22 cellular contexts compared by ENCODE assay signal in the genomic region with DNA sequence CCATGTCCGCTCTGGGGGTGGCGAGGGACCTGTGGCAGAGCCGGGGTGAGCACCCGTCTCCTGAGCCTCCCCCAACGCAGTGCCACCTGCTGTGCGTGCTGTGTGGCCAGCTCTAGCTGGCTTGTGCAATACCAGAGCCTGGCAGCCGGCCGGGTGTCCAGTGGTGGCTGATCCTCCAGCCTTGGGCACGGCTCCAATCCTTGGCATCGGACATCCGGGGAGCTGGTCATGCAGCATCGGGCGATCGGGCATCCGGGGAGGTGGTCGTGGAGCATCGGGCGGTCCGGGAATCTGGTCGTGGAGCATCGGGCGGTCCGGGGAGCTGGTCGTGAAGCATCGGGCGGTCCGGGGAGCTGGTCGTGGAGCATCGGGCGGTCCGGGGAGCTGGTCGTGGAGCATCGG. TPM values are rescaled to one million over a fixed set of nuclear protein-coding genes. Genes with fewer than 3 reads are reported as not detected.
A peak's percentile ranks its signal among the peaks of the same experiment; 100 is the strongest.
DNase-seq lines count a peak whose midpoint lies in the region; ATAC-seq and TF ChIP-seq lines count a peak whose summit lies in the region.
"Had no signal": no experiment of that assay in that cellular context is flagged by ENCODE, and none has a peak within 500 bp of the region (broad histone marks: within the 10 kb centered on the region; RNA-seq: fewer than 3 reads in every experiment).

No MANE protein-coding gene starts in this region.

- peaks cover 38 to 100% (median 95%) of the 10 kb centered on the region in 10 experiments for H3K4me1 ChIP-seq in BLaER1 treated with 17β-estradiol and CSF1 and Interleukin-3, amounts not matched to agents 10 nM and 100 nM
- H3K4me1 ChIP-seq: neural progenitor cell, SJCRH30 had no signal

- DNase-seq in left cardiac atrium, result peak; percentile 74
- peak; percentile 66 for DNase-seq in sciatic nerve (ENCODE audit: low spot score)
- DNase-seq in T-cell, result no peak
- DNase-seq in stimulated activated CD4-positive, alpha-beta T cell treated with anti-CD3 and anti-CD28 coated beads, Interleukin-15, amount 100 ng/mL, for 24 hours, result no peak
- DNase-seq in stimulated activated CD4-positive, alpha-beta T cell treated with anti-CD3 and anti-CD28 coated beads, Interleukin-4, amount 100 ng/mL, for 1 hour, result no peak
- no peak for DNase-seq in activated T-cell treated with anti-CD3 and anti-CD28 coated beads, Interleukin-2, amount 50 U/mL, for 72 hours
- DNase-seq: activated B cell treated with CpG ODN at 0.5 μM for 24 hours; activated CD8-positive, alpha-beta T cell treated with anti-CD3 and anti-CD28 coated beads, Interleukin-2, amount 10 ng/mL, durations not matched to agents 7 days and 5 days; activated naive CD4-positive, alpha-beta T cell treated with Interleukin-2 at 50 U/mL for 16 hours; activated T-cell treated with anti-CD3 and anti-CD28 coated beads, Interleukin-2, amount 50 U/mL, for 1 hour; caudate nucleus; GF-D8; HFFc6; left colon; NCI-H748 treated with DMSO at 0.1 percent for 48 hours; SJCRH30; stimulated activated naive B cell treated with anti-CD40 and anti-IgM and Interleukin-4, amounts not matched to agents 10 μg/mL and 1 μg/mL and 100 μg/mL, for 72 hours had no signal

- CTCF ChIA-PET in T-cell (lab: Charles Lee), result interaction anchor here (0.6 to 3.0 kb wide), 7 partner anchors 64 to 190 kb away, joined by 3 to 57 read pairs (median 6); no protein-coding TSS in a partner anchor

- POLR2A ChIA-PET in T-cell (lab: Charles Lee), result no interaction called here

- no peak overlapping the region for H3K4me3 ChIP-seq in BLaER1 treated with 17β-estradiol and CSF1 and Interleukin-3, amounts not matched to agents 10 nM and 100 nM
- H3K4me3 ChIP-seq: neural progenitor cell, SJCRH30 had no signal

- peaks cover 23% of the 10 kb centered on the region for H3K36me3 Mint-ChIP-seq in T-cell
- peaks cover 2 to 8% of the 10 kb centered on the region in 2 donors for H3K36me3 Mint-ChIP-seq in activated T-cell treated with anti-CD3 and anti-CD28 coated beads, Interleukin-2, amount 50 U/mL, for 72 hours (ENCODE audit: insufficient read depth in 2 of 2)

- H3K4me3 Mint-ChIP-seq in T-cell, result no peak overlapping the region
- H3K4me3 Mint-ChIP-seq in activated T-cell treated with anti-CD3 and anti-CD28 coated beads, Interleukin-2, amount 50 U/mL, for 72 hours, result no peak overlapping the region
- H3K4me3 Mint-ChIP-seq: activated B cell treated with CpG ODN at 0.5 μM for 24 hours; activated CD8-positive, alpha-beta T cell treated with anti-CD3 and anti-CD28 coated beads, Interleukin-2, amount 10 ng/mL, durations not matched to agents 7 days and 5 days; CD4-positive, alpha-beta T cell; HFFc6; neural progenitor cell; stimulated activated naive B cell treated with anti-CD40 and anti-IgM and Interleukin-4, amounts not matched to agents 10 μg/mL and 1 μg/mL and 100 μg/mL, for 72 hours; T-helper 17 cell had no signal

- no peaks in the 10 kb centered on the region for H3K9me3 Mint-ChIP-seq in T-cell
- H3K9me3 Mint-ChIP-seq in activated T-cell treated with anti-CD3 and anti-CD28 coated beads, Interleukin-2, amount 50 U/mL, for 72 hours, result no peaks in the 10 kb centered on the region
- H3K9me3 Mint-ChIP-seq: activated B cell treated with CpG ODN at 0.5 μM for 24 hours; CD4-positive, alpha-beta T cell; HFFc6; neural progenitor cell; stimulated activated naive B cell treated with anti-CD40 and anti-IgM and Interleukin-4, amounts not matched to agents 10 μg/mL and 1 μg/mL and 100 μg/mL, for 72 hours had no signal

- peaks cover 0 to 51% (median 0%) of the 10 kb centered on the region in 11 experiments; a peak in 7 of 22 replicates for H3K27me3 ChIP-seq in BLaER1 treated with 17β-estradiol and CSF1 and Interleukin-3, amounts not matched to agents 10 nM and 100 nM
- H3K27me3 ChIP-seq: neural progenitor cell, SJCRH30 had no signal

- H3K9me3 ChIP-seq in BLaER1 treated with 17β-estradiol and CSF1 and Interleukin-3, amounts not matched to agents 10 nM and 100 nM (replicated peaks in 1 of 11), result no peaks in the 10 kb centered on the region
- H3K9me3 ChIP-seq: SJCRH30 had no signal

- H4K20me1 ChIP-seq in BLaER1 treated with 17β-estradiol and CSF1 and Interleukin-3, amounts not matched to agents 10 nM and 100 nM, result peaks cover 89 to 100% (median 100%) of the 10 kb centered on the region in 11 experiments

- intact Hi-C loops in left cardiac atrium (cut with DNase I) (loop anchor here in 1 of 2 donors (2.0 kb wide), 1 partner anchor 181 kb away; no protein-coding TSS in a partner anchor), sciatic nerve (cut with DNase I) (no loop called here)

- H3K4me1 Mint-ChIP-seq in T-cell, result peaks cover 14 to 31% (median 19%) of the 10 kb centered on the region in 3 donors
- peaks cover 18% of the 10 kb centered on the region for H3K4me1 Mint-ChIP-seq in activated T-cell treated with anti-CD3 and anti-CD28 coated beads, Interleukin-2, amount 50 U/mL, for 72 hours (ENCODE audit: low read depth)
- H3K4me1 Mint-ChIP-seq: neural progenitor cell had no signal

- ATAC-seq in left cardiac atrium (peak; percentile 12 to 20), sciatic nerve (no peak), T-cell (replicated peaks in 1 of 4) (no peak)
- ATAC-seq in activated T-cell treated with anti-CD3 and anti-CD28 coated beads, Interleukin-2, amount 50 U/mL, for 72 hours (replicated peaks in 1 of 2), result no peak
- ATAC-seq: activated CD8-positive, alpha-beta T cell treated with anti-CD3 and anti-CD28 coated beads, Interleukin-2, amount 10 ng/mL, durations not matched to agents 7 days and 5 days; left colon; stimulated activated naive B cell treated with anti-CD40 and anti-IgM and Interleukin-4, amounts not matched to agents 10 μg/mL and 1 μg/mL and 100 μg/mL, for 72 hours; T-helper 17 cell had no signal

- H3K9ac ChIP-seq in BLaER1 treated with 17β-estradiol and CSF1 and Interleukin-3, amounts not matched to agents 10 nM and 100 nM, result peak overlapping the region in 2 of 11 experiments; percentile 42 to 65; a peak in 1 of 22 replicates
- H3K9ac ChIP-seq: neural progenitor cell had no signal

- H3K27ac Mint-ChIP-seq in T-cell, result no peak overlapping the region
- H3K27ac Mint-ChIP-seq in activated T-cell treated with anti-CD3 and anti-CD28 coated beads, Interleukin-2, amount 50 U/mL, for 72 hours, result no peak overlapping the region
- H3K27ac Mint-ChIP-seq: activated B cell treated with CpG ODN at 0.5 μM for 24 hours; activated CD8-positive, alpha-beta T cell treated with anti-CD3 and anti-CD28 coated beads, Interleukin-2, amount 10 ng/mL, durations not matched to agents 7 days and 5 days; CD4-positive, alpha-beta T cell; HFFc6; neural progenitor cell; stimulated activated naive B cell treated with anti-CD40 and anti-IgM and Interleukin-4, amounts not matched to agents 10 μg/mL and 1 μg/mL and 100 μg/mL, for 72 hours; T-helper 17 cell had no signal

- peaks cover 43 to 89% (median 68%) of the 10 kb centered on the region in 11 experiments for H3K36me3 ChIP-seq in BLaER1 treated with 17β-estradiol and CSF1 and Interleukin-3, amounts not matched to agents 10 nM and 100 nM
- H3K36me3 ChIP-seq: neural progenitor cell had no signal

- H3K27me3 Mint-ChIP-seq in T-cell, result no peaks in the 10 kb centered on the region
- H3K27me3 Mint-ChIP-seq in activated T-cell treated with anti-CD3 and anti-CD28 coated beads, Interleukin-2, amount 50 U/mL, for 72 hours (ENCODE audit: low read depth), result no peaks in the 10 kb centered on the region
- H3K27me3 Mint-ChIP-seq: activated B cell treated with CpG ODN at 0.5 μM for 24 hours; CD4-positive, alpha-beta T cell; stimulated activated naive B cell treated with anti-CD40 and anti-IgM and Interleukin-4, amounts not matched to agents 10 μg/mL and 1 μg/mL and 100 μg/mL, for 72 hours; T-helper 17 cell had no signal

- H3K27ac ChIP-seq in BLaER1 treated with 17β-estradiol and CSF1 and Interleukin-3, amounts not matched to agents 10 nM and 100 nM, result no peak overlapping the region
- peak overlapping the region; percentile 5; the same call in 1 of the 2 replicates for H3K27ac ChIP-seq in VCaP
- H3K27ac ChIP-seq: neural progenitor cell, SJCRH30 had no signal

- TF ChIP-seq CTCF in VCaP (conservative IDR thresholded peaks at IDR 0.05), result no peak

- H3K4me2 ChIP-seq in BLaER1 treated with 17β-estradiol and CSF1 and Interleukin-3, amounts not matched to agents 10 nM and 100 nM, result peak overlapping the region in 8 of 11 experiments; percentile 81 to 97 (median 92); a peak in 14 of 22 replicates
- H3K4me2 ChIP-seq: neural progenitor cell had no signal

RNA-seq across cellular contexts. Expression of a gene that starts 8.1 kb away (rescaled TPM):
- 10 to 100 TPM; 26.1 to 28.6 TPM for total RNA-seq in left cardiac atrium
- 17.1 TPM for total RNA-seq in sciatic nerve
- 10 to 100 TPM; 16.7 to 32.2 (median 26.7) TPM for total RNA-seq in T-cell
- 10 to 100 TPM; 38.7 to 48.9 TPM for total RNA-seq in activated T-cell treated with anti-CD3 and anti-CD28 coated beads, Interleukin-2, amount 50 U/mL, for 72 hours

RNA-seq across cellular contexts. Expression of a gene that starts 27.2 kb away (rescaled TPM):
- total RNA-seq in left cardiac atrium, result 10 to 100 TPM; 31.5 to 70.7 TPM
- 56.7 TPM for total RNA-seq in sciatic nerve
- total RNA-seq in T-cell, result 100 to 1,000 TPM; 249 to 498 (median 304) TPM
- 100 to 1,000 TPM; 248 to 287 TPM for total RNA-seq in activated T-cell treated with anti-CD3 and anti-CD28 coated beads, Interleukin-2, amount 50 U/mL, for 72 hours

Comparison
In these comparisons a context has a peak if more than half of its experiments do, and no peak if none do; other contexts are left out.
1. ATAC-seq: peak in left cardiac atrium (2 of 2); none in sciatic nerve (single experiment), T-cell (0 of 4) and activated T-cell treated with anti-CD3 and anti-CD28 coated beads, Interleukin-2, amount 50 U/mL, for 72 hours (0 of 2).
2. DNase-seq: peak in left cardiac atrium (single experiment) and sciatic nerve (single experiment); none in T-cell (0 of 34), stimulated activated CD4-positive, alpha-beta T cell treated with anti-CD3 and anti-CD28 coated beads, Interleukin-15, amount 100 ng/mL, for 24 hours (single experiment), stimulated activated CD4-positive, alpha-beta T cell treated with anti-CD3 and anti-CD28 coated beads, Interleukin-4, amount 100 ng/mL, for 1 hour (single experiment) and activated T-cell treated with anti-CD3 and anti-CD28 coated beads, Interleukin-2, amount 50 U/mL, for 72 hours (0 of 2).